ENCODE assay signal across 27 cellular contexts in genomic region chr18:75343389-75343788, GRCh38.
"Had no signal": no experiment of that assay in that cellular context is flagged by ENCODE, and none has a peak within 500 bp of the region (broad histone marks: within the 10 kb centered on the region; RNA-seq: fewer than 3 reads in every experiment).

No MANE protein-coding gene starts in this region.

- H3K4me1 Mint-ChIP-seq: activated CD4-positive, alpha-beta T cell treated with anti-CD3 and anti-CD28 coated beads for 36 hours; activated CD4-positive, alpha-beta T cell treated with anti-CD3 and anti-CD28 coated beads, Interleukin-2, amount 10 ng/mL, durations not matched to agents 24 days and 14 days; activated T-helper 17 cell treated with anti-CD3 and anti-CD28 coated beads, Interleukin-2, amount 50 U/mL, for 72 hours; central memory CD8-positive, alpha-beta T cell had no signal

- H3K4me3 Mint-ChIP-seq: activated CD4-positive, alpha-beta memory T cell treated with anti-CD3 and anti-CD28 coated beads for 36 hours; activated CD4-positive, alpha-beta T cell treated with anti-CD3 and anti-CD28 coated beads for 36 hours; activated CD4-positive, alpha-beta T cell treated with anti-CD3 and anti-CD28 coated beads, Interleukin-2, amount 10 ng/mL, durations not matched to agents 24 days and 14 days; activated naive CD8-positive, alpha-beta T cell; activated T-cell treated with anti-CD3 and anti-CD28 coated beads, Interleukin-2, amount 50 U/mL, for 4 hours; activated T-helper 17 cell treated with anti-CD3 and anti-CD28 coated beads, Interleukin-2, amount 50 U/mL, for 72 hours; central memory CD8-positive, alpha-beta T cell; dendritic cell treated with granulocyte-macrophage colony-stimulating factor and Interleukin-4, amounts not matched to agents 40 ng/mL and 50 ng/mL, for 4 days; effector memory CD8-positive, alpha-beta T cell had no signal

- DNase-seq: activated CD4-positive, alpha-beta memory T cell treated with anti-CD3 and anti-CD28 coated beads for 36 hours; activated CD4-positive, alpha-beta T cell treated with anti-CD3 and anti-CD28 coated beads for 36 hours; activated CD4-positive, alpha-beta T cell treated with anti-CD3 and anti-CD28 coated beads, Interleukin-2, amount 10 ng/mL, durations not matched to agents 24 days and 14 days; activated CD4-positive, CD25-positive, alpha-beta regulatory T cell; activated CD4-positive, CD25-positive, alpha-beta regulatory T cell treated with anti-CD3 and anti-CD28 coated beads, Interleukin-2, amount 50 U/mL, for 72 hours; activated CD8-positive, alpha-beta memory T cell treated with anti-CD3 and anti-CD28 coated beads for 24 hours; activated effector memory CD4-positive, alpha-beta T cell treated with Interleukin-2 at 50 U/mL for 16 hours; activated gamma-delta T cell treated with Interleukin-2 at 50 U/mL for 16 hours; activated naive CD4-positive, alpha-beta T cell treated with anti-CD3 and anti-CD28 coated beads, Interleukin-2, amount 50 U/mL, for 16 hours; activated naive CD4-positive, alpha-beta T cell treated with Interleukin-2 at 50 U/mL for 16 hours; activated T-cell treated with anti-CD3 and anti-CD28 coated beads, Interleukin-2, amount 50 U/mL, for 4 hours; amniotic stem cell; anterior cingulate cortex; brain microvascular endothelial cell; dorsolateral prefrontal cortex; effector CD4-positive, alpha-beta T cell; effector memory CD8-positive, alpha-beta T cell; erythroblast; esophagus squamous epithelium; foreskin melanocyte; T-helper 2 cell had no signal

- H3K36me3 ChIP-seq: brain microvascular endothelial cell, esophagus squamous epithelium, gastroesophageal sphincter had no signal

- H3K4me3 ChIP-seq: coronary artery, dorsolateral prefrontal cortex, esophagus squamous epithelium, gastroesophageal sphincter had no signal

- H3K27me3 Mint-ChIP-seq: activated CD4-positive, alpha-beta T cell treated with anti-CD3 and anti-CD28 coated beads, Interleukin-2, amount 10 ng/mL, durations not matched to agents 24 days and 14 days; activated naive CD8-positive, alpha-beta T cell; dendritic cell treated with granulocyte-macrophage colony-stimulating factor and Interleukin-4, amounts not matched to agents 40 ng/mL and 50 ng/mL, for 4 days had no signal

- H3K27ac Mint-ChIP-seq: activated CD4-positive, alpha-beta memory T cell treated with anti-CD3 and anti-CD28 coated beads for 36 hours; activated CD4-positive, alpha-beta T cell treated with anti-CD3 and anti-CD28 coated beads for 36 hours; activated CD4-positive, alpha-beta T cell treated with anti-CD3 and anti-CD28 coated beads, Interleukin-2, amount 10 ng/mL, durations not matched to agents 24 days and 14 days; activated naive CD8-positive, alpha-beta T cell; activated T-helper 17 cell treated with anti-CD3 and anti-CD28 coated beads, Interleukin-2, amount 50 U/mL, for 72 hours; dendritic cell treated with granulocyte-macrophage colony-stimulating factor and Interleukin-4, amounts not matched to agents 40 ng/mL and 50 ng/mL, for 4 days; effector memory CD8-positive, alpha-beta T cell had no signal

- H3K27ac ChIP-seq: brain microvascular endothelial cell, coronary artery, dorsolateral prefrontal cortex, esophagus squamous epithelium, gastroesophageal sphincter had no signal

- H3K36me3 Mint-ChIP-seq: activated CD4-positive, alpha-beta memory T cell treated with anti-CD3 and anti-CD28 coated beads for 36 hours; activated naive CD8-positive, alpha-beta T cell had no signal

- H3K27me3 ChIP-seq: brain microvascular endothelial cell, esophagus squamous epithelium, gastroesophageal sphincter had no signal

- H3K9me3 Mint-ChIP-seq: activated CD4-positive, alpha-beta memory T cell treated with anti-CD3 and anti-CD28 coated beads for 36 hours; activated CD4-positive, alpha-beta T cell treated with anti-CD3 and anti-CD28 coated beads, Interleukin-2, amount 10 ng/mL, durations not matched to agents 24 days and 14 days; activated T-cell treated with anti-CD3 and anti-CD28 coated beads, Interleukin-2, amount 50 U/mL, for 4 hours; activated T-helper 17 cell treated with anti-CD3 and anti-CD28 coated beads, Interleukin-2, amount 50 U/mL, for 72 hours; central memory CD8-positive, alpha-beta T cell; dendritic cell treated with granulocyte-macrophage colony-stimulating factor and Interleukin-4, amounts not matched to agents 40 ng/mL and 50 ng/mL, for 4 days; effector memory CD8-positive, alpha-beta T cell had no signal

- H3K9me3 ChIP-seq: esophagus squamous epithelium, gastroesophageal sphincter had no signal

- ATAC-seq: activated CD4-positive, alpha-beta T cell treated with anti-CD3 and anti-CD28 coated beads for 36 hours; activated T-cell treated with anti-CD3 and anti-CD28 coated beads, Interleukin-2, amount 50 U/mL, for 4 hours; activated T-helper 17 cell treated with anti-CD3 and anti-CD28 coated beads, Interleukin-2, amount 50 U/mL, for 72 hours; effector memory CD8-positive, alpha-beta T cell; gastroesophageal sphincter had no signal

- H3K4me1 ChIP-seq: esophagus squamous epithelium, gastroesophageal sphincter had no signal
